In the genomic region with DNA sequence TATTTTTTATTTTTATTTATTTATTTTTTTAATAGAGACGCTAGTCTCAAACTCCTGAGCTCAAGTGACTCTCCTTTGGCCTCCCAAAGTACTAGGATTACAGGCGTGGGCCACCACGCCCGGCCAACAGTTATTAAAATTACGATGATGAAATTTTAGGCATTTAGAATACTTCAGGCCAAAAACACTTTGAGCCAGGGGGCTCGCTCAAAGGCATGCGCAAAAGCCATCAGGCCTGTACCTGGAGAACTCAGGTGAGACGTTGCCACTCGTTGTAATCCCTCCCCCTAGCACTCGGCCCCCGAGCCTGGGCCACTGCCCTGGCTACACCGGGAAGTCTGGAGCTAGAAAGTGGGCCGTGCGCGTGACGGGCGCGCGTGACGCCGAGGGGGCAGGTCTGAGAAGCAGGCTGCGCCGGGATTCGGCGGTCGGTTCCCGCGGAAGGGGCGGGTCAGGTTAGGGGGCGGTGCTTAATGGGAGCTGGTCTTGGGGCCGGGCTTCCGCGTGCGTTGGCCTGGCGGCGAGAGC, we compare ENCODE assay signal across 8 cellular contexts.
DNase-seq lines count a peak whose midpoint lies in the region; ATAC-seq and TF ChIP-seq lines count a peak whose summit lies in the region.

No MANE protein-coding gene starts in this region.

- no peaks in the 10 kb centered on the region for H3K9me3 Mint-ChIP-seq in effector memory CD8-positive, alpha-beta T cell
- no peaks in the 10 kb centered on the region for H3K9me3 Mint-ChIP-seq in memory B cell

- TF ChIP-seq CTCF in GM20000 (IDR thresholded peaks at IDR 0.05; ENCODE audit: extremely low read depth, missing control alignments), result no peak

- peaks cover 7 to 8% of the 10 kb centered on the region in 2 donors for H3K4me1 Mint-ChIP-seq in effector memory CD8-positive, alpha-beta T cell (ENCODE audit: low read depth in 2 of 2)
- peaks cover 12% of the 10 kb centered on the region for H3K4me1 Mint-ChIP-seq in memory B cell

- H3K4me3 Mint-ChIP-seq in effector memory CD8-positive, alpha-beta T cell, result peak overlapping the region; percentile 80 to 86
- peak overlapping the region; percentile 84 for H3K4me3 Mint-ChIP-seq in memory B cell

- peaks cover 10% of the 10 kb centered on the region for H3K36me3 Mint-ChIP-seq in effector memory CD8-positive, alpha-beta T cell (ENCODE audit: insufficient read depth)
- peaks cover 3% of the 10 kb centered on the region for H3K36me3 Mint-ChIP-seq in memory B cell

- peak overlapping the region; percentile 89 to 91 for H3K27ac Mint-ChIP-seq in effector memory CD8-positive, alpha-beta T cell
- peak overlapping the region; percentile 93 for H3K27ac Mint-ChIP-seq in memory B cell

- H3K27me3 Mint-ChIP-seq in effector memory CD8-positive, alpha-beta T cell, result no peaks in the 10 kb centered on the region
- no peaks in the 10 kb centered on the region for H3K27me3 Mint-ChIP-seq in memory B cell

- peak; percentile 99 for DNase-seq in COLO668 (lab: John Stamatoyannopoulos, UW; ENCODE audit: unreplicated experiment)
- DNase-seq in GM20000 (ENCODE audit: low spot score), result peak; percentile 99
- DNase-seq in HS-5 (ENCODE audit: low read depth), result peak; percentile 82
- DNase-seq in NK-92 (lab: John Stamatoyannopoulos, UW; ENCODE audit: unreplicated experiment), result peak; percentile 92
- DNase-seq in activated CD8-positive, alpha-beta memory T cell treated with anti-CD3 and anti-CD28 coated beads for 4 hours (ENCODE audit: low read depth in 2 of 2), result peak; percentile 98
- peak; percentile 99 for DNase-seq in effector memory CD8-positive, alpha-beta T cell
- DNase-seq in memory B cell (ENCODE audit: low spot score in 2 of 2), result peak; percentile 96 to 99
- DNase-seq in stimulated activated CD8-positive, alpha-beta memory T cell treated with anti-CD3 and anti-CD28 coated beads, Interleukin-12 subunit alpha, Interleukin-12 subunit beta, amount 100 ng/mL, for 1 hour (ENCODE audit: low read depth), result peak; percentile 98

- ATAC-seq in effector memory CD8-positive, alpha-beta T cell (replicated peaks), result peak; percentile 90
- peak; percentile 92 for ATAC-seq in memory B cell (ENCODE audit: low read depth)

Comparison
In these comparisons a context has a peak if more than half of its experiments do, and no peak if none do; other contexts are left out.
1. Peak in every context shown above with its lines: DNase-seq and ATAC-seq.